Comparison of ENCODE assay signal across 18 cellular contexts in genomic region chr19:47518854-47519253, GRCh38. TPM values are rescaled to one million over a fixed set of nuclear protein-coding genes. Genes with fewer than 3 reads are reported as not detected.
"Had no signal": no experiment of that assay in that cellular context is flagged by ENCODE, and none has a peak within 500 bp of the region (broad histone marks: within the 10 kb centered on the region; RNA-seq: fewer than 3 reads in every experiment).

No MANE protein-coding gene starts in this region.

- H3K4me1 ChIP-seq: colonic mucosa, uterus had no signal

- H3K4me3 ChIP-seq: colonic mucosa, lower lobe of right lung, tibial artery, uterus had no signal

- H3K36me3 ChIP-seq: colonic mucosa, lower lobe of right lung, tibial artery, uterus had no signal

- FAIRE-seq: endometrium, keratinocyte had no signal

- DNase-seq: aorta; brain microvascular endothelial cell; central memory CD4-positive, alpha-beta T cell; colonic mucosa; erythroblast; foreskin melanocyte; hypothalamus; lower lobe of right lung; T-helper 1 cell; tibial artery; uterus had no signal

- ATAC-seq: lower lobe of right lung had no signal

- H3K4me3 Mint-ChIP-seq: neural crest cell had no signal

- H3K9me3 Mint-ChIP-seq: activated CD4-positive, alpha-beta T cell treated with anti-CD3 and anti-CD28 coated beads, Interleukin-2, amount 10 ng/mL, durations not matched to agents 24 days and 14 days; activated T-cell treated with anti-CD3 and anti-CD28 coated beads, Interleukin-2, amount 50 U/mL, for 72 hours; neural crest cell had no signal

- H3K9me3 ChIP-seq: colonic mucosa, lower lobe of right lung, tibial artery, uterus had no signal

- H3K27me3 ChIP-seq: brain microvascular endothelial cell, colonic mucosa, uterus had no signal

- H3K27ac ChIP-seq: brain microvascular endothelial cell, colonic mucosa, lower lobe of right lung, tibial artery, uterus had no signal

RNA-seq across cellular contexts. Expression of gene SLC8A2, which starts 47.2 kb away (rescaled TPM):
- total RNA-seq: activated CD4-positive, alpha-beta T cell treated with anti-CD3 and anti-CD28 coated beads, Interleukin-2, amount 10 ng/mL, durations not matched to agents 24 days and 14 days; mesenteric fat pad had no signal
- polyA plus RNA-seq: aorta had no signal

RNA-seq across cellular contexts. Expression of gene ZNF541, which starts 54.1 kb away (rescaled TPM):
- total RNA-seq: activated CD4-positive, alpha-beta T cell treated with anti-CD3 and anti-CD28 coated beads, Interleukin-2, amount 10 ng/mL, durations not matched to agents 24 days and 14 days; neural crest cell; progenitor cell of endocrine pancreas had no signal
- polyA plus RNA-seq: keratinocyte had no signal
